Comparison of ENCODE assay signal across 13 cellular contexts in genomic region chr22:47393191-47393590, GRCh38.
DNase-seq lines count a peak whose midpoint lies in the region; ATAC-seq and TF ChIP-seq lines count a peak whose summit lies in the region.
"Had no signal": no experiment of that assay in that cellular context is flagged by ENCODE, and none has a peak within 500 bp of the region (broad histone marks: within the 10 kb centered on the region; RNA-seq: fewer than 3 reads in every experiment).

No MANE protein-coding gene starts in this region.

- H3K4me3 Mint-ChIP-seq in CD14-positive monocyte, result no peak overlapping the region
- no peak overlapping the region for H3K4me3 Mint-ChIP-seq in naive thymus-derived CD4-positive, alpha-beta T cell
- H3K4me3 Mint-ChIP-seq: CD4-positive, alpha-beta memory T cell had no signal

- no peak overlapping the region for H3K27ac Mint-ChIP-seq in CD14-positive monocyte
- H3K27ac Mint-ChIP-seq in naive thymus-derived CD4-positive, alpha-beta T cell, result no peak overlapping the region
- H3K27ac Mint-ChIP-seq: CD4-positive, alpha-beta memory T cell had no signal

- DNase-seq in CD14-positive monocyte (ENCODE audit: low spot score) (peak; percentile 38), RWPE2 (ENCODE audit: low spot score) (peak; percentile 27), suprapubic skin (ENCODE audit: low spot score in 2 of 2) (peak; percentile 39 to 72), GM20000 (ENCODE audit: low spot score) (no peak)
- no peak for DNase-seq in naive thymus-derived CD4-positive, alpha-beta T cell
- DNase-seq in stimulated activated CD4-positive, alpha-beta T cell treated with anti-CD3 and anti-CD28 coated beads, Interleukin-4, amount 100 ng/mL, for 4 hours, result no peak
- DNase-seq: ACHN; C1 segment of cervical spinal cord; CD4-positive, alpha-beta memory T cell; DMS79; HCEC 1CT had no signal

- 100% methylated on average over 1 of the region's 9 CpGs for WGBS in suprapubic skin

- no peak for TF ChIP-seq POLR2A in suprapubic skin (IDR thresholded peaks at IDR 0.05)

- ATAC-seq in RWPE2 (ENCODE audit: low read depth) (no peak; the same call in 2 of the 3 replicates), GM19023 (IDR thresholded peaks at IDR 0.05; ENCODE audit: unreplicated experiment) (no peak)
- ATAC-seq in naive thymus-derived CD4-positive, alpha-beta T cell, result peak; percentile 6

- H3K36me3 ChIP-seq in RWPE2 (ENCODE audit: low read depth) (no peaks in the 10 kb centered on the region), suprapubic skin (no peaks in the 10 kb centered on the region)
- no peaks in the 10 kb centered on the region for H3K36me3 ChIP-seq in naive thymus-derived CD4-positive, alpha-beta T cell (ENCODE audit: control insufficient read depth in 2 of 3, insufficient read depth in 3 of 3, low read length in 3 of 3)

- no peaks in the 10 kb centered on the region for H3K36me3 Mint-ChIP-seq in CD14-positive monocyte
- H3K36me3 Mint-ChIP-seq in naive thymus-derived CD4-positive, alpha-beta T cell, result no peaks in the 10 kb centered on the region
- H3K36me3 Mint-ChIP-seq: CD4-positive, alpha-beta memory T cell had no signal

- TF ChIP-seq EP300 in suprapubic skin (IDR thresholded peaks at IDR 0.05), result no peak

- H3K9me3 ChIP-seq in RWPE2 (ENCODE audit: severe bottlenecking), result no peaks in the 10 kb centered on the region
- no peaks in the 10 kb centered on the region for H3K9me3 ChIP-seq in naive thymus-derived CD4-positive, alpha-beta T cell (ENCODE audit: control insufficient read depth in 2 of 3, low read length in 3 of 3)
- H3K9me3 ChIP-seq in suprapubic skin, result no peaks in the 10 kb centered on the region

- H3K4me3 ChIP-seq in RWPE2 (ENCODE audit: severe bottlenecking) (no peak overlapping the region), suprapubic skin (no peak overlapping the region)
- H3K4me3 ChIP-seq in naive thymus-derived CD4-positive, alpha-beta T cell (ENCODE audit: low read length), result no peak overlapping the region

- intact Hi-C loops in CD14-positive monocyte (cut with micrococcal nuclease), result no loop called here
- intact Hi-C loops in naive thymus-derived CD4-positive, alpha-beta T cell (cut with micrococcal nuclease), result no loop called here

- H3K9me3 Mint-ChIP-seq in CD14-positive monocyte, result no peaks in the 10 kb centered on the region
- H3K9me3 Mint-ChIP-seq in naive thymus-derived CD4-positive, alpha-beta T cell, result no peaks in the 10 kb centered on the region

- TF ChIP-seq CTCF in CD14-positive monocyte (IDR thresholded peaks at IDR 0.05) (no peak), RWPE2 (IDR thresholded peaks at IDR 0.05; ENCODE audit: poor library complexity, severe bottlenecking) (no peak), suprapubic skin (IDR thresholded peaks at IDR 0.05) (no peak), GM20000 (IDR thresholded peaks at IDR 0.05; ENCODE audit: extremely low read depth, missing control alignments) (no peak)

- CTCF ChIA-PET in naive thymus-derived CD4-positive, alpha-beta T cell (lab: Charles Lee), result no interaction called here

- H3K4me1 ChIP-seq in RWPE2 (ENCODE audit: insufficient read depth, poor library complexity, severe bottlenecking), result no peaks in the 10 kb centered on the region
- no peaks in the 10 kb centered on the region for H3K4me1 ChIP-seq in naive thymus-derived CD4-positive, alpha-beta T cell (ENCODE audit: control insufficient read depth in 2 of 2, insufficient read depth in 2 of 2, low read length in 2 of 2)
- no peaks in the 10 kb centered on the region for H3K4me1 ChIP-seq in suprapubic skin

- peaks cover 0 to 6% (median 1%) of the 10 kb centered on the region in 3 donors for H3K27me3 Mint-ChIP-seq in CD14-positive monocyte (ENCODE audit: low read depth in 3 of 3)
- H3K27me3 Mint-ChIP-seq in naive thymus-derived CD4-positive, alpha-beta T cell, result peaks cover 0 to 7% (median 0%) of the 10 kb centered on the region in 5 donors

- H3K27ac ChIP-seq in RWPE2 (ENCODE audit: poor library complexity, severe bottlenecking), result no peak overlapping the region
- H3K27ac ChIP-seq in naive thymus-derived CD4-positive, alpha-beta T cell (ENCODE audit: low read depth, low read length), result no peak overlapping the region
- no peak overlapping the region for H3K27ac ChIP-seq in suprapubic skin
- H3K27ac ChIP-seq: HL-60 had no signal

- H3K27me3 ChIP-seq in RWPE2 (ENCODE audit: insufficient read depth, poor library complexity, severe bottlenecking), result no peaks in the 10 kb centered on the region
- no peaks in the 10 kb centered on the region for H3K27me3 ChIP-seq in naive thymus-derived CD4-positive, alpha-beta T cell (ENCODE audit: control insufficient read depth in 2 of 2, insufficient read depth in 2 of 2, low read length in 2 of 2)
- H3K27me3 ChIP-seq in suprapubic skin, result peaks cover 26% of the 10 kb centered on the region

- no peaks in the 10 kb centered on the region for H3K4me1 Mint-ChIP-seq in CD14-positive monocyte
- no peaks in the 10 kb centered on the region for H3K4me1 Mint-ChIP-seq in naive thymus-derived CD4-positive, alpha-beta T cell
- H3K4me1 Mint-ChIP-seq: CD4-positive, alpha-beta memory T cell had no signal

- POLR2A ChIA-PET in naive thymus-derived CD4-positive, alpha-beta T cell (lab: Charles Lee), result no interaction called here

Comparison
In these comparisons a context has a peak if more than half of its experiments do, and no peak if none do; other contexts are left out.
1. DNase-seq: peak in CD14-positive monocyte (single experiment), RWPE2 (single experiment) and suprapubic skin (2 of 2); none in naive thymus-derived CD4-positive, alpha-beta T cell (0 of 9), GM20000 (single experiment) and stimulated activated CD4-positive, alpha-beta T cell treated with anti-CD3 and anti-CD28 coated beads, Interleukin-4, amount 100 ng/mL, for 4 hours (0 of 2).